Comparison of ENCODE assay signal across 7 cellular contexts in genomic region chr1:960371-961131, GRCh38. TPM values are rescaled to one million over a fixed set of nuclear protein-coding genes. Genes with fewer than 3 reads are reported as not detected.
A peak's percentile ranks its signal among the peaks of the same experiment; 100 is the strongest.
DNase-seq lines count a peak whose midpoint lies in the region; ATAC-seq, FAIRE-seq and TF ChIP-seq lines count a peak whose summit lies in the region.

Gene KLHL17, plus strand, starts transcription at chr1:960584. Its CDS starts 110 bp downstream, at chr1:960694.

- no peaks in the 10 kb centered on the region for H3K9me3 Mint-ChIP-seq in activated T-helper 1 cell treated with anti-CD3 and anti-CD28 coated beads, Interleukin-12 subunit alpha, Interleukin-12 subunit beta, Interleukin-2, Interleukin-4 antibody, amounts not matched to agents 30 ng/mL and 10 ng/mL and 1 ng/mL, durations not matched to agents 14 hours and 24 hours and 36 hours
- H3K9me3 Mint-ChIP-seq in natural killer cell treated with Interleukin-12 subunit alpha and Interleukin-12 subunit beta and Interleukin-15 and Interleukin-18, amount 100 ng/mL, for 72 hours, result no peaks in the 10 kb centered on the region

- H3K4me1 Mint-ChIP-seq in activated T-helper 1 cell treated with anti-CD3 and anti-CD28 coated beads, Interleukin-12 subunit alpha, Interleukin-12 subunit beta, Interleukin-2, Interleukin-4 antibody, amounts not matched to agents 30 ng/mL and 10 ng/mL and 1 ng/mL, durations not matched to agents 14 hours and 24 hours and 36 hours (ENCODE audit: low read depth), result peaks cover 7% of the 10 kb centered on the region
- H3K4me1 Mint-ChIP-seq in natural killer cell treated with Interleukin-12 subunit alpha and Interleukin-12 subunit beta and Interleukin-15 and Interleukin-18, amount 100 ng/mL, for 72 hours (ENCODE audit: low read depth in 2 of 2), result peaks cover 16 to 20% of the 10 kb centered on the region in 2 donors

- peak; percentile 86 for FAIRE-seq in GM12892 (lab: Jason Lieb, UNC)

- peak within 1 kb of the TSS; percentile 40 for H3K27ac Mint-ChIP-seq in activated T-helper 1 cell treated with anti-CD3 and anti-CD28 coated beads, Interleukin-12 subunit alpha, Interleukin-12 subunit beta, Interleukin-2, Interleukin-4 antibody, amounts not matched to agents 30 ng/mL and 10 ng/mL and 1 ng/mL, durations not matched to agents 14 hours and 24 hours and 36 hours
- H3K27ac Mint-ChIP-seq in natural killer cell treated with Interleukin-12 subunit alpha and Interleukin-12 subunit beta and Interleukin-15 and Interleukin-18, amount 100 ng/mL, for 72 hours, result peak within 1 kb of the TSS in 1 of 2 donors; percentile 35

- peak within 1 kb of the TSS; percentile 38 for H3K4me3 ChIP-seq in fibroblast of mammary gland (ENCODE audit: control insufficient read depth, low read depth, low read length)

- DNase-seq in GM12892 (ENCODE audit: insufficient read length), result peak; percentile 95
- peak; percentile 89 for DNase-seq in RPMI8226
- DNase-seq in activated T-helper 1 cell treated with anti-CD3 and anti-CD28 coated beads, Interleukin-12 subunit alpha, Interleukin-12 subunit beta, Interleukin-2, Interleukin-4 antibody, amounts not matched to agents 30 ng/mL and 10 ng/mL and 1 ng/mL, durations not matched to agents 14 hours and 24 hours and 36 hours (ENCODE audit: low spot score), result peak; percentile 77
- DNase-seq in fibroblast of mammary gland (ENCODE audit: low read depth), result peak; percentile 52
- peak; percentile 87 for DNase-seq in natural killer cell treated with Interleukin-12 subunit alpha and Interleukin-12 subunit beta and Interleukin-15 and Interleukin-18, amount 100 ng/mL, for 72 hours (ENCODE audit: low spot score)
- DNase-seq in stimulated activated naive CD4-positive, alpha-beta T cell (lab: John Stamatoyannopoulos, UW), result peak; percentile 40 to 75 (median 67)

- no peak for TF ChIP-seq POLR2A in GM12892 (IDR thresholded peaks at IDR 0.05; ENCODE audit: low read depth, low read length)

- TF ChIP-seq CTCF in fibroblast of mammary gland (conservative IDR thresholded peaks at IDR 0.05; ENCODE audit: control insufficient read depth, insufficient read depth, low read depth, low read length), result no peak

- H3K4me3 Mint-ChIP-seq in activated T-helper 1 cell treated with anti-CD3 and anti-CD28 coated beads, Interleukin-12 subunit alpha, Interleukin-12 subunit beta, Interleukin-2, Interleukin-4 antibody, amounts not matched to agents 30 ng/mL and 10 ng/mL and 1 ng/mL, durations not matched to agents 14 hours and 24 hours and 36 hours, result peak within 1 kb of the TSS; percentile 97
- peak within 1 kb of the TSS; percentile 99 for H3K4me3 Mint-ChIP-seq in natural killer cell treated with Interleukin-12 subunit alpha and Interleukin-12 subunit beta and Interleukin-15 and Interleukin-18, amount 100 ng/mL, for 72 hours

- peak; percentile 43 for ATAC-seq in HG03135 (IDR thresholded peaks at IDR 0.05; ENCODE audit: unreplicated experiment)
- ATAC-seq in natural killer cell treated with Interleukin-12 subunit alpha and Interleukin-12 subunit beta and Interleukin-15 and Interleukin-18, amount 100 ng/mL, for 72 hours, result peak; percentile 69 to 76

- intact Hi-C loops in activated T-helper 1 cell treated with anti-CD3 and anti-CD28 coated beads, Interleukin-12 subunit alpha, Interleukin-12 subunit beta, Interleukin-2, Interleukin-4 antibody, amounts not matched to agents 30 ng/mL and 10 ng/mL and 1 ng/mL, durations not matched to agents 14 hours and 24 hours and 36 hours (cut with micrococcal nuclease), result loop anchor here (1.0 kb wide), 1 partner anchor 99 kb away; no protein-coding TSS in a partner anchor

- peaks cover 2% of the 10 kb centered on the region for H3K27me3 Mint-ChIP-seq in activated T-helper 1 cell treated with anti-CD3 and anti-CD28 coated beads, Interleukin-12 subunit alpha, Interleukin-12 subunit beta, Interleukin-2, Interleukin-4 antibody, amounts not matched to agents 30 ng/mL and 10 ng/mL and 1 ng/mL, durations not matched to agents 14 hours and 24 hours and 36 hours (ENCODE audit: insufficient read depth)
- no peaks in the 10 kb centered on the region for H3K27me3 Mint-ChIP-seq in natural killer cell treated with Interleukin-12 subunit alpha and Interleukin-12 subunit beta and Interleukin-15 and Interleukin-18, amount 100 ng/mL, for 72 hours

- peaks cover 5% of the 10 kb centered on the region for H3K36me3 Mint-ChIP-seq in activated T-helper 1 cell treated with anti-CD3 and anti-CD28 coated beads, Interleukin-12 subunit alpha, Interleukin-12 subunit beta, Interleukin-2, Interleukin-4 antibody, amounts not matched to agents 30 ng/mL and 10 ng/mL and 1 ng/mL, durations not matched to agents 14 hours and 24 hours and 36 hours (ENCODE audit: low read depth)
- H3K36me3 Mint-ChIP-seq in natural killer cell treated with Interleukin-12 subunit alpha and Interleukin-12 subunit beta and Interleukin-15 and Interleukin-18, amount 100 ng/mL, for 72 hours, result peaks cover 5% of the 10 kb centered on the region

RNA-seq across cellular contexts. Expression of gene KLHL17, which starts in this region (rescaled TPM):
- polyA plus RNA-seq in GM12892 (2012; ENCODE audit: missing spikeins), result 8.9 TPM
- 47.3 and 49.7 TPM in 2 replicates for total RNA-seq in activated T-helper 1 cell treated with anti-CD3 and anti-CD28 coated beads, Interleukin-12 subunit alpha, Interleukin-12 subunit beta, Interleukin-2, Interleukin-4 antibody, amounts not matched to agents 30 ng/mL and 10 ng/mL and 1 ng/mL, durations not matched to agents 14 hours and 24 hours and 36 hours
- 10 to 100 TPM; 19.0 to 27.9 TPM for total RNA-seq in natural killer cell treated with Interleukin-12 subunit alpha and Interleukin-12 subunit beta and Interleukin-15 and Interleukin-18, amount 100 ng/mL, for 72 hours

Comparison
In these comparisons a context has a peak if more than half of its experiments do, and no peak if none do; other contexts are left out.
1. Peak in every context shown above with its lines: DNase-seq, ATAC-seq and H3K4me3 ChIP-seq.